ENCODE assay signal across 8 cellular contexts in the genomic region with DNA sequence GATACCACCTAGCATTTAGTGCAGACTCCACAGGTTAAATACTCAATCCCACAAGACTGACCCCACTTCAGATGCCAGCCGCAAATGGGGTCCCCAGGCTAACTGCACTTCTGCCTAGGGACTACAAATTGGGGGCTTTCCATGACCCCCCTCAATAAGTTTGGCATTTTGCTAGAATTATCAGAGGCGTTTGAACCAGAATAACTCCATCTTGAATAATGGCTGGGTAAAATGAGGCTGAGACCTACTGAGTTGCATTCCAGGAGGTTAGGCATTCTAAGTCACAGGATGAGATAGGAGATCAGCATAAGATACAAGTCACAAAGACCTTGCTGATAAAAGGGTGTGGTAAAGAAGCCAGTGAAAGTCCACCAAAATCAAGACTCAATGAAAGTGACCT.
"Had no signal": no experiment of that assay in that cellular context is flagged by ENCODE, and none has a peak within 500 bp of the region (broad histone marks: within the 10 kb centered on the region; RNA-seq: fewer than 3 reads in every experiment).

No MANE protein-coding gene starts in this region.

- FAIRE-seq: H1, H54, HepG2 had no signal

- H3K27ac Mint-ChIP-seq: GM23338, H9, IgD-negative memory B cell had no signal

- H3K4me3 ChIP-seq: GM23338 had no signal

- H3K4me3 Mint-ChIP-seq: GM23338, H9, IgD-negative memory B cell had no signal

- H2AFZ ChIP-seq: GM23338 had no signal

- ATAC-seq: GM23338, HepG2 had no signal

- H3K4me2 ChIP-seq: GM23338 had no signal

- DNase-seq: H9, HCEC 1CT had no signal

- H3K27ac ChIP-seq: HL-60 had no signal
